10 cellular contexts compared by ENCODE assay signal in genomic region chr2:31234690-31235503, GRCh38. TPM values are rescaled to one million over a fixed set of nuclear protein-coding genes. Genes with fewer than 3 reads are reported as not detected.
DNase-seq lines count a peak whose midpoint lies in the region; ATAC-seq, FAIRE-seq and TF ChIP-seq lines count a peak whose summit lies in the region.
"Had no signal": no experiment of that assay in that cellular context is flagged by ENCODE, and none has a peak within 500 bp of the region (broad histone marks: within the 10 kb centered on the region; RNA-seq: fewer than 3 reads in every experiment).

No MANE protein-coding gene starts in this region.

- intact Hi-C loops in dorsolateral prefrontal cortex (cut with DNase I) = loop anchor here in 1 of 2 donors (2.0 to 10.0 kb wide), 3 partner anchors 22 to 1090 kb away; partner anchors contain the start of gene YPEL5
- intact Hi-C loops in naive thymus-derived CD4-positive, alpha-beta T cell (cut with micrococcal nuclease) = loop anchor here (1.0 to 5.0 kb wide), 4 partner anchors 87 to 1089 kb away; no protein-coding TSS in a partner anchor

- WGBS in A549 (ENCODE audit: missing lambda C conversion rate) = 88% methylated on average over 17 of the region's 17 CpGs

- peak overlapping the region; percentile 69 to 89 (median 82) for H3K4me3 Mint-ChIP-seq in naive thymus-derived CD4-positive, alpha-beta T cell

- H3K36me3 Mint-ChIP-seq in naive thymus-derived CD4-positive, alpha-beta T cell = no peaks in the 10 kb centered on the region

- H3K36me3 ChIP-seq in Karpas-422 (ENCODE audit: insufficient read depth, low read length) = peaks cover 43% of the 10 kb centered on the region
- H3K36me3 ChIP-seq in naive thymus-derived CD4-positive, alpha-beta T cell (ENCODE audit: control insufficient read depth in 2 of 3, insufficient read depth in 3 of 3, low read length in 3 of 3) = no peaks in the 10 kb centered on the region

- H3K27ac ChIP-seq in A549 (peak overlapping the region; percentile 80 to 92), Karpas-422 (ENCODE audit: low read length) (peak overlapping the region; percentile 96), dorsolateral prefrontal cortex (peak overlapping the region; percentile 18 to 94 (median 86))
- H3K27ac ChIP-seq in naive thymus-derived CD4-positive, alpha-beta T cell (ENCODE audit: low read depth, low read length) = peak overlapping the region; percentile 32

- CTCF ChIA-PET in A549 (lab: Yijun Ruan, JAX) = interaction anchor here (0.6 to 3.4 kb wide), 10 partner anchors 15 to 961 kb away, joined by 3 to 37 read pairs (median 4); no protein-coding TSS in a partner anchor
- CTCF ChIA-PET in naive thymus-derived CD4-positive, alpha-beta T cell (lab: Charles Lee) = no interaction called here

- H3K9ac ChIP-seq in Karpas-422 (ENCODE audit: low read length) = peak overlapping the region; percentile 91

- no peak for DNase-seq in A549 (ENCODE audit: low read depth in 1 of 2, low spot score in 1 of 2)
- DNase-seq in Karpas-422 = peak; percentile 56
- DNase-seq in dorsolateral prefrontal cortex = peak in 1 of 10 donors; percentile 9
- peak in 1 of 9 donors; percentile 5 for DNase-seq in naive thymus-derived CD4-positive, alpha-beta T cell
- DNase-seq in COR-L47 (lab: John Stamatoyannopoulos, UW) = no peak

- H3K27me3 ChIP-seq in Karpas-422 (ENCODE audit: low read length) = no peaks in the 10 kb centered on the region
- H3K27me3 ChIP-seq in dorsolateral prefrontal cortex = no peaks in the 10 kb centered on the region
- no peaks in the 10 kb centered on the region for H3K27me3 ChIP-seq in naive thymus-derived CD4-positive, alpha-beta T cell (ENCODE audit: control insufficient read depth in 2 of 2, insufficient read depth in 2 of 2, low read length in 2 of 2)

- TF ChIP-seq POLR2A in A549 (IDR thresholded peaks at IDR 0.05; ENCODE audit: low read length) = no peak

- peaks cover 8 to 33% (median 25%) of the 10 kb centered on the region in 7 donors for H3K4me1 Mint-ChIP-seq in naive thymus-derived CD4-positive, alpha-beta T cell

- H3K9me3 Mint-ChIP-seq in naive thymus-derived CD4-positive, alpha-beta T cell = peaks cover 0 to 3% (median 0%) of the 10 kb centered on the region in 11 donors

- no peaks in the 10 kb centered on the region for H3K9me3 ChIP-seq in A549
- H3K9me3 ChIP-seq in Karpas-422 (ENCODE audit: low read length) = no peaks in the 10 kb centered on the region
- H3K9me3 ChIP-seq in naive thymus-derived CD4-positive, alpha-beta T cell (ENCODE audit: control insufficient read depth in 2 of 3, low read length in 3 of 3) = no peaks in the 10 kb centered on the region

- H3K4me2 ChIP-seq in A549 (peak overlapping the region; percentile 92), Karpas-422 (ENCODE audit: low read depth, low read length, poor library complexity, severe bottlenecking) (peak overlapping the region; percentile 94)

- TF ChIP-seq EP300 in A549 (IDR thresholded peaks at IDR 0.05) = no peak

- no peaks in the 10 kb centered on the region for H3K9me2 ChIP-seq in Karpas-422 (replicated peaks; ENCODE audit: insufficient read depth, low read length)

- peaks cover 40% of the 10 kb centered on the region for H4K20me1 ChIP-seq in Karpas-422 (ENCODE audit: insufficient read depth, low read depth, low read length)

- no peak for FAIRE-seq in A549 (lab: Jason Lieb, UNC)
- FAIRE-seq: G401.6, TTC549 had no signal

- H3K4me3 ChIP-seq in A549 = peak overlapping the region; percentile 68
- H3K4me3 ChIP-seq in Karpas-422 (ENCODE audit: low read length) = peak overlapping the region; percentile 81
- peak overlapping the region; percentile 58 to 92 (median 80) for H3K4me3 ChIP-seq in dorsolateral prefrontal cortex
- H3K4me3 ChIP-seq in naive thymus-derived CD4-positive, alpha-beta T cell (ENCODE audit: low read length) = peak overlapping the region; percentile 75

- H3K27ac Mint-ChIP-seq in naive thymus-derived CD4-positive, alpha-beta T cell = peak overlapping the region in 8 of 9 donors; percentile 34 to 75 (median 72)

- POLR2A ChIA-PET in A549 (lab: Yijun Ruan, JAX) = no interaction called here
- POLR2A ChIA-PET in naive thymus-derived CD4-positive, alpha-beta T cell (lab: Charles Lee) = no interaction called here

- ATAC-seq in A549 (no peak), GM18858 (IDR thresholded peaks at IDR 0.05; ENCODE audit: unreplicated experiment) (no peak), HG03196 (IDR thresholded peaks at IDR 0.05; ENCODE audit: unreplicated experiment) (no peak), HG03139 (IDR thresholded peaks at IDR 0.05; ENCODE audit: unreplicated experiment) (no peak)
- no peak for ATAC-seq in naive thymus-derived CD4-positive, alpha-beta T cell

- H2AFZ ChIP-seq in Karpas-422 (ENCODE audit: low read length) = no peak overlapping the region

- no peak for TF ChIP-seq RAD21 in A549 (conservative IDR thresholded peaks at IDR 0.05 in 1 of 2, IDR thresholded peaks at IDR 0.05 in 1 of 2)

- H3K4me1 ChIP-seq in A549 (peaks cover 14% of the 10 kb centered on the region; the same call in 2 of the 3 replicates), Karpas-422 (ENCODE audit: low read length) (peaks cover 54% of the 10 kb centered on the region)
- peaks cover 4 to 14% of the 10 kb centered on the region in 2 donors for H3K4me1 ChIP-seq in naive thymus-derived CD4-positive, alpha-beta T cell (ENCODE audit: control insufficient read depth in 2 of 2, insufficient read depth in 2 of 2, low read length in 2 of 2)

- peaks cover 0 to 19% (median 0%) of the 10 kb centered on the region in 5 donors for H3K27me3 Mint-ChIP-seq in naive thymus-derived CD4-positive, alpha-beta T cell

- TF ChIP-seq CTCF in A549 (IDR thresholded peaks at IDR 0.05) (no peak), dorsolateral prefrontal cortex (IDR thresholded peaks at IDR 0.05 in 54 of 56, conservative IDR thresholded peaks at IDR 0.05 in 2 of 56; ENCODE audit: low read depth in 1 of 56, partially characterized antibody in 56 of 56) (no peak)

- peaks cover 61% of the 10 kb centered on the region for H3K79me2 ChIP-seq in Karpas-422 (ENCODE audit: low read length)

TF ChIP-seq in A549, 52 proteins besides CTCF, POLR2A, EP300 and RAD21:
- no peak for TF ChIP-seq RFX5 (IDR thresholded peaks at IDR 0.05)
- TF ChIP-seq CEBPB (IDR thresholded peaks at IDR 0.05) = no peak
- TF ChIP-seq SMC3 (IDR thresholded peaks at IDR 0.05) = no peak
- TF ChIP-seq USF2 (IDR thresholded peaks at IDR 0.05) = no peak
- no peak for TF ChIP-seq ESRRA (IDR thresholded peaks at IDR 0.05; ENCODE audit: borderline replicate concordance, low read length)
- TF ChIP-seq, protein P1, sequence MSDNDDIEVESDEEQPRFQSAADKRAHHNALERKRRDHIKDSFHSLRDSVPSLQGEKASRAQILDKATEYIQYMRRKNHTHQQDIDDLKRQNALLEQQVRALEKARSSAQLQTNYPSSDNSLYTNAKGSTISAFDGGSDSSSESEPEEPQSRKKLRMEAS (IDR thresholded peaks at IDR 0.05) = no peak
- no peak for TF ChIP-seq RNF2 (IDR thresholded peaks at IDR 0.05; ENCODE audit: borderline replicate concordance, low read depth)
- no peak for TF ChIP-seq BCL3 (IDR thresholded peaks at IDR 0.05)

RNA-seq across cellular contexts. Expression of gene EHD3, which starts 0.9 kb away (rescaled TPM):
- polyA plus RNA-seq in A549 (2011; rRNA removed) (10.6 and 12.3 TPM in 2 replicates), A549 (2017; fragmentation: RNase III; extraction: RNeasy Plus Mini Kit Qiagen cat#74134 plus additional on column Dnase treatment) (7.9 to 9.2 TPM (median 8.7 TPM) in 3 replicates)
- 9.2 and 11.4 TPM in 2 replicates for polyA plus RNA-seq in A549 (2012; cell fraction: cytosol; rRNA removed)
- 6.9 and 7.1 TPM in 2 replicates for polyA plus RNA-seq in A549 (2012; cell fraction: nucleus; rRNA removed)
- 16.7 and 21.0 TPM in 2 replicates for polyA minus RNA-seq in A549 (2011; rRNA and poly(A)+ RNA removed)
- 152 and 200 TPM in 2 replicates for total RNA-seq in Karpas-422 (2014; rRNA removed; shearing (Covaris generic); ENCODE audit: low replicate concordance)
- total RNA-seq in dorsolateral prefrontal cortex = 100 to 1,000 TPM in 46 of 120 experiments, 10 to 100 TPM in 74; 35.8 to 122 (median 93.2) TPM
- 1 to 10 TPM; 1.6 to 4.5 (median 3.5) TPM for total RNA-seq in naive thymus-derived CD4-positive, alpha-beta T cell
- polyA plus RNA-seq in naive thymus-derived CD4-positive, alpha-beta T cell = 1 to 10 TPM; 3.8 to 4.6 TPM

RNA-seq across cellular contexts. Expression of gene CAPN14, which starts 17.6 kb away (rescaled TPM):
- 0.06 and 0.11 TPM in 2 replicates for polyA plus RNA-seq in A549 (2011; rRNA removed)
- 0.03 and 0.06 TPM in 2 replicates for polyA plus RNA-seq in A549 (2012; cell fraction: cytosol; rRNA removed)
- 0.08 and 0.16 TPM in 2 replicates for polyA plus RNA-seq in A549 (2012; cell fraction: nucleus; rRNA removed)
- 0.04 to 0.09 TPM (median 0.08 TPM) in 3 replicates for polyA plus RNA-seq in A549 (2017; fragmentation: RNase III; extraction: RNeasy Plus Mini Kit Qiagen cat#74134 plus additional on column Dnase treatment)
- polyA minus RNA-seq in A549 (2011; rRNA and poly(A)+ RNA removed) = not detected in 2 replicates
- total RNA-seq in Karpas-422 (2014; rRNA removed; shearing (Covaris generic); ENCODE audit: low replicate concordance) = 2.0 and 2.6 TPM in 2 replicates
- 1 to 10 TPM in 85 of 120 experiments, under 1 TPM in 35; 0.26 to 3.4 (median 1.3) TPM for total RNA-seq in dorsolateral prefrontal cortex
- under 1 TPM; 0.24 to 0.92 (median 0.62) TPM for total RNA-seq in naive thymus-derived CD4-positive, alpha-beta T cell
- under 1 TPM; 0.16 to 0.30 TPM for polyA plus RNA-seq in naive thymus-derived CD4-positive, alpha-beta T cell

Comparison
In these comparisons a context has a peak if more than half of its experiments do, and no peak if none do; other contexts are left out.
1. H3K27ac ChIP-seq: peak in every context shown above with its lines; median percentile 96 in Karpas-422; 86 in A549; 86 in dorsolateral prefrontal cortex; 32 in naive thymus-derived CD4-positive, alpha-beta T cell.
2. RNA of gene EHD3, which starts 0.9 kb away (total RNA-seq): 152 to 200 TPM in Karpas-422 and 35.8 to 122 TPM in dorsolateral prefrontal cortex; 1.6 to 4.5 TPM in naive thymus-derived CD4-positive, alpha-beta T cell; every median in the first group is over 4 times any median in the second.
3. Peak in every context shown above with its lines, with median percentiles within 50 percentile points of each other: H3K4me3 ChIP-seq.